1 cellular context compared by ENCODE assay signal in genomic region chr3:31921833-31922232, GRCh38.
TF ChIP-seq lines count a peak whose summit lies in the region.

No MANE protein-coding gene starts in this region.

TF ChIP-seq in GM23338, 12 proteins besides CTCF, POLR2A, EP300 and RAD21 (continued from another document):
- no peak for TF ChIP-seq JUNB (IDR thresholded peaks at IDR 0.05; ENCODE audit: unreplicated experiment)
